Comparison of ENCODE assay signal across 8 cellular contexts in the genomic region with DNA sequence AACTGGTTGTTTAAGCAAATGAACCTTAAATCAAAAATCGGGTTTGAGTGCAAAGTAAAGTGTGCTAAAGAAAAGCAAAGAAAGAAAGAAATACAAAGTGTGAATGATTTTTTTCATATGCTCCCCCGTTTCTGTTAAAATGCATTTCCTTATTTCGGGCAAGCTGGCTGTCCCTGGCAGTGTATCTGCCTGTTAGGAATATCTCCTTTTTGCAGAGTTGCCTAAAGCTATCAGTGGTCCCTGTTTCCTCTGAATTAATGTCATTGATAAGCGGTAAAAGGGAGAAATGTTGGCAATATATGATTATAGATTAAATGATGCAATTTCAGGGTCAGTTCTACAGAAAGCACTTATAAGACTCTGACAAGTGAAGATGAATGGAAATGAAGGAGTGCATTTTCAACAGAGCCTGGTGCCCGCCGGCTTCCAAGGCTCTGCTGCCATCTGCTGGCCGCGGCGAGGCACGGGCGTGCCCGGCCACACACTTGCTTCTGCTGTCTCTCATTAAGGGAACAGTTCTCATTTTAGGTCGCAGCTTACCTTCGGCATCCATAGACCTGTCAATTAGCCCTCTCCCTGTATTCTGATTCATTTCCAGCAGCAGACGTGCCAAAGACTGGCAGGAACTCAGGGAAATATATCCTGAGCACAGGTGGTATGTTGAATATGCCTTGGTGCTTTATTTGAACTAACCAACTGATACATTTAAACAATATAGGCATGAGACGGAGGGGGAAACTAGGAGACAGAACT.
DNase-seq lines count a peak whose midpoint lies in the region; ATAC-seq lines count a peak whose summit lies in the region.

No MANE protein-coding gene starts in this region.

- POLR2A ChIA-PET in activated CD4-positive, alpha-beta memory T cell treated with anti-CD3 and anti-CD28 coated beads for 36 hours (lab: Charles Lee) = no interaction called here

- H3K4me3 Mint-ChIP-seq in activated CD4-positive, alpha-beta memory T cell treated with anti-CD3 and anti-CD28 coated beads for 36 hours = no peak overlapping the region
- H3K4me3 Mint-ChIP-seq in memory B cell = no peak overlapping the region

- DNase-seq in CD1c-positive myeloid dendritic cell (ENCODE audit: extremely low spot score) = peak; percentile 58
- DNase-seq in NCI-H748 treated with DMSO at 0.1 percent for 48 hours (lab: John Stamatoyannopoulos, UW) = peak; percentile 87
- DNase-seq in activated CD4-positive, alpha-beta memory T cell treated with anti-CD3 and anti-CD28 coated beads for 36 hours = peak; percentile 67
- peak; percentile 10 for DNase-seq in effector CD8-positive, alpha-beta T cell (lab: John Stamatoyannopoulos, UW)
- peak; percentile 49 to 55 for DNase-seq in memory B cell (ENCODE audit: low spot score in 2 of 2)
- peak; percentile 38 for DNase-seq in stimulated activated CD8-positive, alpha-beta memory T cell treated with anti-CD3 and anti-CD28 coated beads, Interleukin-4, amount 100 ng/mL, for 24 hours (ENCODE audit: low read depth)

- no peaks in the 10 kb centered on the region for H3K36me3 Mint-ChIP-seq in activated CD4-positive, alpha-beta memory T cell treated with anti-CD3 and anti-CD28 coated beads for 36 hours
- no peaks in the 10 kb centered on the region for H3K36me3 Mint-ChIP-seq in memory B cell

- H3K9me3 Mint-ChIP-seq in activated CD4-positive, alpha-beta memory T cell treated with anti-CD3 and anti-CD28 coated beads for 36 hours = no peaks in the 10 kb centered on the region
- H3K9me3 Mint-ChIP-seq in memory B cell = no peaks in the 10 kb centered on the region

- no peaks in the 10 kb centered on the region for H3K4me1 Mint-ChIP-seq in activated CD4-positive, alpha-beta memory T cell treated with anti-CD3 and anti-CD28 coated beads for 36 hours (ENCODE audit: low read depth)
- H3K4me1 Mint-ChIP-seq in memory B cell = no peaks in the 10 kb centered on the region

- H3K27me3 Mint-ChIP-seq in activated CD4-positive, alpha-beta memory T cell treated with anti-CD3 and anti-CD28 coated beads for 36 hours = no peaks in the 10 kb centered on the region
- no peaks in the 10 kb centered on the region for H3K27me3 Mint-ChIP-seq in memory B cell

- H3K27ac Mint-ChIP-seq in activated CD4-positive, alpha-beta memory T cell treated with anti-CD3 and anti-CD28 coated beads for 36 hours = no peak overlapping the region
- H3K27ac Mint-ChIP-seq in memory B cell = no peak overlapping the region

- CTCF ChIA-PET in activated CD4-positive, alpha-beta memory T cell treated with anti-CD3 and anti-CD28 coated beads for 36 hours (lab: Charles Lee) = interaction anchor here (0.6 to 3.7 kb wide), 5 partner anchors 9 to 1164 kb away, joined by 3 to 16 read pairs (median 3); no protein-coding TSS in a partner anchor

- ATAC-seq in GM19324 (IDR thresholded peaks at IDR 0.05; ENCODE audit: low FRiP score, unreplicated experiment) (peak; percentile 74), HG03280 (IDR thresholded peaks at IDR 0.05; ENCODE audit: unreplicated experiment) (peak; percentile 90), memory B cell (ENCODE audit: low read depth) (peak; percentile 64)

- intact Hi-C loops in activated CD4-positive, alpha-beta memory T cell treated with anti-CD3 and anti-CD28 coated beads for 36 hours (cut with micrococcal nuclease) = loop anchor here (5.0 to 10.0 kb wide), 2 partner anchors 1513 to 1755 kb away; partner anchors contain the start of gene QKI

Comparison
In these comparisons a context has a peak if more than half of its experiments do, and no peak if none do; other contexts are left out.
1. Peak in every context shown above with its lines: DNase-seq and ATAC-seq.
2. DNase-seq: peak in every context shown above with its lines; median percentile 87 in NCI-H748 treated with DMSO at 0.1 percent for 48 hours; 67 in activated CD4-positive, alpha-beta memory T cell treated with anti-CD3 and anti-CD28 coated beads for 36 hours; 58 in CD1c-positive myeloid dendritic cell; 52 in memory B cell; 38 in stimulated activated CD8-positive, alpha-beta memory T cell treated with anti-CD3 and anti-CD28 coated beads, Interleukin-4, amount 100 ng/mL, for 24 hours; 10 in effector CD8-positive, alpha-beta T cell.